In the genomic region with DNA sequence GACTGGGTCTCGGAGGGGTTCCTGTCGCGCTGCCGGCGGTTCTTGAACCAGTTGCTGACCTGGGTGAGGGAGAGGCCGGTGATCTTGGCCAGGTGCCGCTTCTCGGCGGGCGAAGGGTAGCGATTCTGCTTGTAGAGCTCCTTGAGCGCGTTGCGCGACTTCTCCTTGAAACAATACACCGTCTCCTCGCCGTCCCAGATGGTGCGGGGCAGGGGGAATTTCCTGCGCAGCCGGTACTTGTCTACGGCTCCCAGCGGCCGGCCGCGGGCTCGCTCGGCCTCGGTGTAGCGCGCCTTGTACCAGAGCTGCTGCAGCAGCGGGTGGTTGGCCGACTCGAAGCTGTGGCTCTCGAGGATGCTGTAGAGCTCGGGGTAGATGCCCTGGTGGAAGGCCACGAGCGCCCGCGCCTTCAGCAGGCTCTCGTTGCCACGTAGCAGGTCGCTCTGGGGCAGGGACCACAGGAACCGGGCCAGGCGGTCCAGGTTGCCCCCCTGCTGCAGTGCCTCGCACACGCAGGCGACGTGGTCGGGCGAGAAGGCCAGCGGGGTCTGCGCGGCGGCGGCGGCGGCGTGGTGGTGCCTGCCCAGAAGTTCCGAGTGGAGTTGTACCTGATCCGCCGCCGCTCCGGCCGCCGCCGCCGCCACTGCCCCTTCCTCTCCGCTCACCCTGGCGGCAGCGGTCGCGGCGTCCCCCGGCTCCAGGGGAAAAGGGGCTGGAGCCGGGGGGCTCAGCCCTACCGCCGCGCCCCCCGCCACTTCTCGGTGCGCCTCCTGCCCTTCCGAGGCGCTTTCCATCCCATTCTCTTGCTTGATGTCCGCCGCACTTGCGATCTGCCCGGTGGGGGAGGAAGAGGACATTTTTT, we compare ENCODE assay signal across 8 cellular contexts. TPM values are rescaled to one million over a fixed set of nuclear protein-coding genes. Genes with fewer than 3 reads are reported as not detected.
DNase-seq lines count a peak whose midpoint lies in the region; ATAC-seq and TF ChIP-seq lines count a peak whose summit lies in the region.

No MANE protein-coding gene starts in this region.

- no peak for TF ChIP-seq CTCF in GM12864 (IDR thresholded peaks at IDR 0.05; ENCODE audit: low read depth, low read length, missing control alignments)
- TF ChIP-seq CTCF in brain microvascular endothelial cell (IDR thresholded peaks at IDR 0.05; ENCODE audit: low read depth, low read length, missing control alignments) = no peak
- TF ChIP-seq CTCF in smooth muscle cell (IDR thresholded peaks at IDR 0.05; ENCODE audit: borderline replicate concordance, insufficient read depth, poor library complexity, severe bottlenecking) = no peak

- H3K27ac ChIP-seq in brain microvascular endothelial cell (peak overlapping the region; percentile 54), smooth muscle cell (ENCODE audit: low read depth) (peak overlapping the region; percentile 52)

- no peaks in the 10 kb centered on the region for H3K27me3 ChIP-seq in brain microvascular endothelial cell (replicated peaks)
- H3K27me3 ChIP-seq in smooth muscle cell (ENCODE audit: low read depth) = peaks cover 3% of the 10 kb centered on the region

- H3K4me1 ChIP-seq in smooth muscle cell (ENCODE audit: low read depth) = peaks cover 17% of the 10 kb centered on the region

- peak overlapping the region; percentile 92 for H2AFZ ChIP-seq in smooth muscle cell (ENCODE audit: low read depth)

- H3K27me3 Mint-ChIP-seq in immature natural killer cell (ENCODE audit: low read depth in 3 of 3) = peaks cover 27 to 45% (median 34%) of the 10 kb centered on the region in 3 donors

- no peaks in the 10 kb centered on the region for H3K9me3 ChIP-seq in smooth muscle cell (replicated peaks; ENCODE audit: low read depth)

- peak overlapping the region; percentile 99 for H3K4me2 ChIP-seq in smooth muscle cell

- H3K36me3 Mint-ChIP-seq in immature natural killer cell = peaks cover 0 to 5% (median 0%) of the 10 kb centered on the region in 3 donors

- no peaks in the 10 kb centered on the region for H3K9me3 Mint-ChIP-seq in immature natural killer cell

- in situ Hi-C loops in brain microvascular endothelial cell (cut with HindIII; ENCODE audit: low pct_ligation_motif_present, low sequenced_read_pairs) = no loop called here

- peak; percentile 47 for ATAC-seq in HG03280 (IDR thresholded peaks at IDR 0.05; ENCODE audit: unreplicated experiment)

- peak overlapping the region in 1 of 6 donors; percentile 21 for H3K27ac Mint-ChIP-seq in immature natural killer cell

- H3F3A ChIP-seq in smooth muscle cell (ENCODE audit: low read depth) = peaks cover 5% of the 10 kb centered on the region

- H3K36me3 ChIP-seq in brain microvascular endothelial cell (replicated peaks) = peaks cover 9% of the 10 kb centered on the region
- no peaks in the 10 kb centered on the region for H3K36me3 ChIP-seq in smooth muscle cell (ENCODE audit: low read depth)

- no peaks in the 10 kb centered on the region for H3K79me2 ChIP-seq in smooth muscle cell (ENCODE audit: low read depth)

- under 1% methylated on average over 43 of the region's 88 CpGs for WGBS in smooth muscle cell (ENCODE audit: low lambda C conversion rate)

- peaks cover 21 to 33% of the 10 kb centered on the region in 2 donors for H3K4me1 Mint-ChIP-seq in immature natural killer cell

- peak overlapping the region; percentile 63 for H3K9ac ChIP-seq in smooth muscle cell (ENCODE audit: low read depth)

- H3K4me3 ChIP-seq in GM12864 (ENCODE audit: low read depth, low read length) (peak overlapping the region; percentile 56), brain microvascular endothelial cell (ENCODE audit: low read depth, low read length) (peak overlapping the region; percentile 92), smooth muscle cell (peak overlapping the region; percentile 87)

- peak; percentile 19 for DNase-seq in 8988T
- DNase-seq in GM12864 (ENCODE audit: low read depth) = no peak
- DNase-seq in SK-N-DZ (ENCODE audit: low spot score) = peak; percentile 28
- DNase-seq in brain microvascular endothelial cell = peak; percentile 52
- peak; percentile 17 to 31 (median 29) for DNase-seq in immature natural killer cell
- DNase-seq in smooth muscle cell (lab: John Stamatoyannopoulos, UW; ENCODE audit: unreplicated experiment) = peak; percentile 15
- no peak for DNase-seq in superior temporal gyrus (ENCODE audit: extremely low spot score)

- H3K4me3 Mint-ChIP-seq in immature natural killer cell = peak overlapping the region; percentile 87 to 94 (median 89)

- peaks cover 36% of the 10 kb centered on the region for H4K20me1 ChIP-seq in smooth muscle cell (ENCODE audit: low read depth)

RNA-seq across cellular contexts. Expression of gene SIX4, which starts 0.7 kb away (rescaled TPM):
- 5.5 and 5.6 TPM in 2 replicates for polyA plus RNA-seq in SK-N-DZ (2014; cell fraction: cytosol; rRNA removed)
- 4.7 and 5.3 TPM in 2 replicates for polyA plus RNA-seq in SK-N-DZ (2014; cell fraction: nucleus; rRNA removed)
- not detected for polyA plus RNA-seq in immature natural killer cell
- total RNA-seq in smooth muscle cell = 12.3 and 13.3 TPM in 2 replicates
- 1.3 and 2.1 TPM in 2 replicates for polyA plus RNA-seq in smooth muscle cell

RNA-seq across cellular contexts. Expression of gene MNAT1, which starts 11.1 kb away (rescaled TPM):
- polyA plus RNA-seq in SK-N-DZ (2014; cell fraction: cytosol; rRNA removed) = 26.5 and 57.6 TPM in 2 replicates
- polyA plus RNA-seq in SK-N-DZ (2014; cell fraction: nucleus; rRNA removed) = 22.9 and 58.1 TPM in 2 replicates
- polyA plus RNA-seq in immature natural killer cell (10 to 100 TPM; 18.7 to 30.8 (median 27.7) TPM), smooth muscle cell (28.1 and 31.6 TPM in 2 replicates)
- total RNA-seq in smooth muscle cell = 48.8 and 62.7 TPM in 2 replicates

Comparison
In these comparisons a context has a peak if more than half of its experiments do, and no peak if none do; other contexts are left out.
1. DNase-seq: peak in 8988T (single experiment), SK-N-DZ (single experiment), brain microvascular endothelial cell (single experiment), immature natural killer cell (3 of 3) and smooth muscle cell (single experiment); none in GM12864 (single experiment) and superior temporal gyrus (single experiment).
2. Peak in every context shown above with its lines, with median percentiles within 50 percentile points of each other: H3K4me3 ChIP-seq.